ENCODE assay signal across 21 cellular contexts in the genomic region with DNA sequence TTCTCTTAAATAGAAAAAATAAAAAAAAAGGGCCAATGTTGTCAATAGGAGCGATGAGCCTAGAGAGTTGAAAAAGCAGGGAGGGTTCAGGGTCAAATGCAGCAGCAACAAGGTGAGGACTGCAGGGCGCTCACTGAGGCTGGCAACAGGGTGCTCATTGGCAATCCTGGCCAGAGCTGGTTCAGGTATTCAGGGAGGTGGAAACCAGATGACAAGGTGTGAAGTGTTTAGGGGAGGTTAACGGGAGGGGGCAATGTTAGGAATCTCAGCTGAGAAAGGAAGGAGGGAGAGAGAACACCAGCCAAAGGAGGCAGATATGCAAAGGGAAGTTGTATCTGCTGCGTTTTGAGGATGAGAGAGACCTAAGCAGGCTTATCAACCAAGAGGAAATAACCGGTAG.
"Had no signal": no experiment of that assay in that cellular context is flagged by ENCODE, and none has a peak within 500 bp of the region (broad histone marks: within the 10 kb centered on the region; RNA-seq: fewer than 3 reads in every experiment).

No MANE protein-coding gene starts in this region.

- H3K36me3 ChIP-seq: brain microvascular endothelial cell, cardiac muscle cell had no signal

- DNase-seq: activated CD4-positive, alpha-beta memory T cell treated with anti-CD3 and anti-CD28 coated beads for 36 hours; activated CD4-positive, alpha-beta T cell treated with anti-CD3 and anti-CD28 coated beads, Interleukin-2, amount 10 ng/mL, durations not matched to agents 7 days and 5 days; activated CD4-positive, CD25-positive, alpha-beta regulatory T cell; activated CD8-positive, alpha-beta memory T cell treated with anti-CD3 and anti-CD28 coated beads for 24 hours; activated effector memory CD4-positive, alpha-beta T cell treated with anti-CD3 and anti-CD28 coated beads, Interleukin-2, amount 50 U/mL, for 16 hours; activated naive CD4-positive, alpha-beta T cell treated with Interleukin-2 at 50 U/mL for 16 hours; activated T-cell treated with anti-CD3 and anti-CD28 coated beads, Interleukin-2, amount 50 U/mL, for 4 hours; amygdala; brain microvascular endothelial cell; KG1; NCI-H1105 treated with DMSO at 0.1 percent for 48 hours; NCI-H1436 treated with DMSO at 0.1 percent for 48 hours; NCI-H187; NCI-H2081; NCI-H446; NCI-H524; T-helper 1 cell had no signal

- ATAC-seq: activated T-cell treated with anti-CD3 and anti-CD28 coated beads, Interleukin-2, amount 50 U/mL, for 4 hours had no signal

- H3K36me3 Mint-ChIP-seq: activated CD4-positive, alpha-beta memory T cell treated with anti-CD3 and anti-CD28 coated beads for 36 hours; activated naive CD8-positive, alpha-beta T cell; IgD-negative memory B cell had no signal

- H3K4me3 ChIP-seq: cardiac muscle cell, SK-N-MC had no signal

- H3K27ac Mint-ChIP-seq: activated CD4-positive, alpha-beta memory T cell treated with anti-CD3 and anti-CD28 coated beads for 36 hours; activated CD4-positive, alpha-beta T cell treated with anti-CD3 and anti-CD28 coated beads, Interleukin-2, amount 10 ng/mL, durations not matched to agents 7 days and 5 days; activated naive CD8-positive, alpha-beta T cell; IgD-negative memory B cell had no signal

- H3K27me3 Mint-ChIP-seq: activated CD4-positive, alpha-beta memory T cell treated with anti-CD3 and anti-CD28 coated beads for 36 hours; activated CD4-positive, alpha-beta T cell treated with anti-CD3 and anti-CD28 coated beads, Interleukin-2, amount 10 ng/mL, durations not matched to agents 7 days and 5 days; IgD-negative memory B cell had no signal

- H3K27ac ChIP-seq: brain microvascular endothelial cell, cardiac muscle cell, SK-N-MC had no signal

- H3K4me3 Mint-ChIP-seq: activated CD4-positive, alpha-beta memory T cell treated with anti-CD3 and anti-CD28 coated beads for 36 hours; activated CD4-positive, alpha-beta T cell treated with anti-CD3 and anti-CD28 coated beads, Interleukin-2, amount 10 ng/mL, durations not matched to agents 7 days and 5 days; activated naive CD8-positive, alpha-beta T cell; activated T-cell treated with anti-CD3 and anti-CD28 coated beads, Interleukin-2, amount 50 U/mL, for 4 hours had no signal

- H3K4me1 Mint-ChIP-seq: activated CD4-positive, alpha-beta T cell treated with anti-CD3 and anti-CD28 coated beads, Interleukin-2, amount 10 ng/mL, durations not matched to agents 7 days and 5 days; IgD-negative memory B cell had no signal

- H3K9me3 Mint-ChIP-seq: activated CD4-positive, alpha-beta memory T cell treated with anti-CD3 and anti-CD28 coated beads for 36 hours; activated CD4-positive, alpha-beta T cell treated with anti-CD3 and anti-CD28 coated beads, Interleukin-2, amount 10 ng/mL, durations not matched to agents 7 days and 5 days; activated T-cell treated with anti-CD3 and anti-CD28 coated beads, Interleukin-2, amount 50 U/mL, for 4 hours had no signal

- H3K27me3 ChIP-seq: brain microvascular endothelial cell, cardiac muscle cell had no signal
